12 cellular contexts compared by ENCODE assay signal in the genomic region with DNA sequence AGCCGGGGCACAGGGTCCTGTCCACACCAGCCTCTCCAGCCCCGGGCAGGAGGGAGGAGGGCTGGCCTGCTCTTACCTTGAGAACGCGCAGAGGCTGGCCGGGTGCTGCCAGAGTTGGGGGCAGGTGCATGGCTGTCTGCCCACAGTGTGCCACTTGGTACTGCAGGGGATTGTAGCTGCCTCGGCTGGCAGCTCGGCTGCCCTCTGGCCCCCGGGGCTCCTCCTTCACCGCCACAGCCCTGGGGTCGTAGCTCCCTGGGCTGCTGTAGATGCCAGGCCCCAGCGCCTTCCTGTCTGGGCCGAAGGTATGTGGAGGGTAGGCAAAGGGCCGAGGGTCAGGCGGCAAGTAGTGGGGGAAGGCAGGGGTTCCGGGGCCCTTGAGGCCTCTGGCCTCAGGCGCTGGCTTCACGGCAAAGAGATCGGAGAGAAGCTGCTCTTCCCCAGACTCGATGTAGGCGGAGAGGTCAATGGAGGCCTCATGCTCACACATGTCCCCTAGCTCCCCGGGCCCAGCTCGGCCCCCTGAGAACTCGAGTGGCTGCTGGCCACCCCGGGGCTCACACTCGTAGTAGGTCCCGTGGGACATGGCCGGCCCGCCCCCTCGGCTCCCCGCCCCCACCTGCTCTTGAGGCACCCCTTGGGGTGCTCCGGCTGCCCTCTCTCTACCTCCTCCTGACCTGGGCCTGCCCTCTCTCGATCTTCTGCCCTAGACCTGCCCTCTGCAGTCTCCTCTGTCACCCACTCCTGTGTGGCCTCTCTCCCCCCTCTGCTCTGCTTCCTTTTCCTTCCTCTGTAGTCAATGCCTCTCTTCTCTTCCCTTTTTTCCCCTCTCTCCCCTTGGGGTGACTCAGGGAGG. TPM values are rescaled to one million over a fixed set of nuclear protein-coding genes. Genes with fewer than 3 reads are reported as not detected.
DNase-seq lines count a peak whose midpoint lies in the region; ATAC-seq and TF ChIP-seq lines count a peak whose summit lies in the region.
"Had no signal": no experiment of that assay in that cellular context is flagged by ENCODE, and none has a peak within 500 bp of the region (broad histone marks: within the 10 kb centered on the region; RNA-seq: fewer than 3 reads in every experiment).

Gene CEBPE (minus strand): TSS at position 750 of the 856 bp plus-strand sequence. CDS start 164 bp downstream, at position 586.

- H3K36me3 ChIP-seq in CD8-positive, alpha-beta T cell (ENCODE audit: insufficient read depth, low read length): no peaks in the 10 kb centered on the region

- H3K9me3 ChIP-seq in CD8-positive, alpha-beta T cell (ENCODE audit: low read length): no peaks in the 10 kb centered on the region

- H3K4me1 Mint-ChIP-seq in CD8-positive, alpha-beta T cell (ENCODE audit: low read depth): peaks cover 66% of the 10 kb centered on the region
- H3K4me1 Mint-ChIP-seq in activated T-cell treated with anti-CD3 and anti-CD28 coated beads, Interleukin-2, amount 50 U/mL, for 72 hours (ENCODE audit: low read depth): peaks cover 45% of the 10 kb centered on the region
- H3K4me1 Mint-ChIP-seq in natural killer cell: peaks cover 10 to 11% of the 10 kb centered on the region in 2 donors

- POLR2A ChIA-PET in CD8-positive, alpha-beta T cell (lab: Charles Lee): interaction anchor here (2.1 to 4.9 kb wide), 3 partner anchors 24 to 68 kb away, joined by 22 to 43 read pairs (median 26); partner anchors contain the start of genes ACIN1, C14orf119 and SLC7A8

- CTCF ChIA-PET in CD8-positive, alpha-beta T cell (lab: Charles Lee): interaction anchor here (0.9 to 11.0 kb wide), 6 partner anchors 42 to 176 kb away, joined by 3 to 255 read pairs (median 8); partner anchors contain the start of gene SLC7A8

- H3K27ac ChIP-seq in CD8-positive, alpha-beta T cell (ENCODE audit: low read depth, low read length): peak within 1 kb of the TSS; percentile 59
- no peak within 1 kb of the TSS for H3K27ac ChIP-seq in foreskin keratinocyte

- no peaks in the 10 kb centered on the region for H3K9me3 Mint-ChIP-seq in CD8-positive, alpha-beta T cell
- no peaks in the 10 kb centered on the region for H3K9me3 Mint-ChIP-seq in activated T-cell treated with anti-CD3 and anti-CD28 coated beads, Interleukin-2, amount 50 U/mL, for 72 hours
- no peaks in the 10 kb centered on the region for H3K9me3 Mint-ChIP-seq in natural killer cell

- H3K36me3 Mint-ChIP-seq in CD8-positive, alpha-beta T cell: no peaks in the 10 kb centered on the region
- no peaks in the 10 kb centered on the region for H3K36me3 Mint-ChIP-seq in activated T-cell treated with anti-CD3 and anti-CD28 coated beads, Interleukin-2, amount 50 U/mL, for 72 hours (ENCODE audit: insufficient read depth in 2 of 2)
- H3K36me3 Mint-ChIP-seq in natural killer cell: no peaks in the 10 kb centered on the region

- DNase-seq in CD8-positive, alpha-beta T cell: no peak
- DNase-seq in Kasumi-1 (lab: John Stamatoyannopoulos, UW): peak; percentile 88 to 89
- DNase-seq in activated T-cell treated with anti-CD3 and anti-CD28 coated beads, Interleukin-2, amount 50 U/mL, for 72 hours: no peak
- DNase-seq in natural killer cell: no peak
- DNase-seq in cerebellar cortex (ENCODE audit: low spot score): no peak
- no peak for DNase-seq in kidney tubule cell (ENCODE audit: low spot score)
- DNase-seq in foreskin keratinocyte: no peak
- DNase-seq: NCI-H1105; NCI-H524; stimulated activated CD4-positive, alpha-beta T cell treated with anti-CD3 and anti-CD28 coated beads, Interleukin-12 subunit alpha, Interleukin-12 subunit beta, amount 100 ng/mL, for 4 hours had no signal

- peaks cover 59% of the 10 kb centered on the region for H3K4me1 ChIP-seq in CD8-positive, alpha-beta T cell (ENCODE audit: insufficient read depth, low read length)
- H3K4me1 ChIP-seq in foreskin keratinocyte: peaks cover 18% of the 10 kb centered on the region

- H3K27me3 ChIP-seq in CD8-positive, alpha-beta T cell (ENCODE audit: insufficient read depth, low read length): no peaks in the 10 kb centered on the region
- H3K27me3 ChIP-seq in foreskin keratinocyte: no peaks in the 10 kb centered on the region

- H3K4me3 Mint-ChIP-seq in CD8-positive, alpha-beta T cell: peak within 1 kb of the TSS; percentile 77
- H3K4me3 Mint-ChIP-seq in activated T-cell treated with anti-CD3 and anti-CD28 coated beads, Interleukin-2, amount 50 U/mL, for 72 hours: peak within 1 kb of the TSS; percentile 47 to 59
- peak within 1 kb of the TSS; percentile 32 for H3K4me3 Mint-ChIP-seq in natural killer cell

- peak within 1 kb of the TSS; percentile 96 for H3K27ac Mint-ChIP-seq in CD8-positive, alpha-beta T cell
- peak within 1 kb of the TSS; percentile 6 for H3K27ac Mint-ChIP-seq in activated T-cell treated with anti-CD3 and anti-CD28 coated beads, Interleukin-2, amount 50 U/mL, for 72 hours
- H3K27ac Mint-ChIP-seq in natural killer cell: no peak within 1 kb of the TSS

- ATAC-seq in CD8-positive, alpha-beta T cell: no peak
- ATAC-seq in activated T-cell treated with anti-CD3 and anti-CD28 coated beads, Interleukin-2, amount 50 U/mL, for 72 hours (replicated peaks in 1 of 2): no peak
- ATAC-seq in natural killer cell: no peak
- no peak for ATAC-seq in GM18870 (IDR thresholded peaks at IDR 0.05; ENCODE audit: unreplicated experiment)
- no peak for ATAC-seq in foreskin keratinocyte

- TF ChIP-seq CTCF in CD8-positive, alpha-beta T cell (IDR thresholded peaks at IDR 0.05): no peak
- TF ChIP-seq CTCF in natural killer cell (IDR thresholded peaks at IDR 0.05) (no peak), foreskin keratinocyte (conservative IDR thresholded peaks at IDR 0.05) (no peak)

- H3K4me3 ChIP-seq in CD8-positive, alpha-beta T cell (ENCODE audit: low read depth, low read length): peak within 1 kb of the TSS; percentile 18

- intact Hi-C loops in CD8-positive, alpha-beta T cell (cut with DNase I, micrococcal nuclease): loop anchor here in 1 of 2 experiments (2.0 kb wide), 1 partner anchor 22 kb away; no protein-coding TSS in a partner anchor
- intact Hi-C loops in natural killer cell (cut with micrococcal nuclease): no loop called here

- no peaks in the 10 kb centered on the region for H3K27me3 Mint-ChIP-seq in CD8-positive, alpha-beta T cell (ENCODE audit: low read depth)
- no peaks in the 10 kb centered on the region for H3K27me3 Mint-ChIP-seq in activated T-cell treated with anti-CD3 and anti-CD28 coated beads, Interleukin-2, amount 50 U/mL, for 72 hours (ENCODE audit: low read depth)
- H3K27me3 Mint-ChIP-seq in natural killer cell (ENCODE audit: low read depth in 2 of 2): peaks cover 8 to 10% of the 10 kb centered on the region in 2 donors

RNA-seq across cellular contexts. Expression of gene CEBPE, which starts in this region (rescaled TPM):
- total RNA-seq in CD8-positive, alpha-beta T cell: not detected
- under 1 TPM; 0.21 to 0.36 TPM for total RNA-seq in activated T-cell treated with anti-CD3 and anti-CD28 coated beads, Interleukin-2, amount 50 U/mL, for 72 hours
- total RNA-seq in natural killer cell: not detected
- total RNA-seq in foreskin keratinocyte: not detected in 2 replicates
- not detected in 2 replicates for polyA plus RNA-seq in foreskin keratinocyte
- total RNA-seq: cardiac septum had no signal

Comparison
In these comparisons a context has a peak if more than half of its experiments do, and no peak if none do; other contexts are left out.
1. DNase-seq: peak in Kasumi-1 (2 of 2); none in CD8-positive, alpha-beta T cell (0 of 7), activated T-cell treated with anti-CD3 and anti-CD28 coated beads, Interleukin-2, amount 50 U/mL, for 72 hours (0 of 2), natural killer cell (single experiment), cerebellar cortex (single experiment), kidney tubule cell (single experiment) and foreskin keratinocyte (0 of 2).
2. H3K27ac Mint-ChIP-seq: peak in CD8-positive, alpha-beta T cell (single experiment) and activated T-cell treated with anti-CD3 and anti-CD28 coated beads, Interleukin-2, amount 50 U/mL, for 72 hours (single experiment); none in natural killer cell (0 of 2).
3. Peak in every context shown above with its lines, with median percentiles within 50 percentile points of each other: H3K4me3 Mint-ChIP-seq.